17 cellular contexts compared by ENCODE assay signal in genomic region chr4:56217383-56217890, GRCh38.
A peak's percentile ranks its signal among the peaks of the same experiment; 100 is the strongest.
DNase-seq lines count a peak whose midpoint lies in the region; ATAC-seq and TF ChIP-seq lines count a peak whose summit lies in the region.
"Had no signal": no experiment of that assay in that cellular context is flagged by ENCODE, and none has a peak within 500 bp of the region (broad histone marks: within the 10 kb centered on the region; RNA-seq: fewer than 3 reads in every experiment).

No MANE protein-coding gene starts in this region.

- peaks cover 15% of the 10 kb centered on the region for H3K36me3 Mint-ChIP-seq in Caco-2 (ENCODE audit: insufficient read depth, unreplicated experiment)
- H3K36me3 Mint-ChIP-seq in endodermal cell (ENCODE audit: low read depth), result peaks cover 43% of the 10 kb centered on the region
- H3K36me3 Mint-ChIP-seq in activated naive CD8-positive, alpha-beta T cell treated with anti-CD3 and anti-CD28 coated beads for 36 hours, result no peaks in the 10 kb centered on the region
- H3K36me3 Mint-ChIP-seq in naive thymus-derived CD8-positive, alpha-beta T cell, result no peaks in the 10 kb centered on the region

- CTCF ChIA-PET in Caco-2 (lab: Charles Lee), result no interaction called here

- H3K27ac ChIP-seq in endodermal cell (ENCODE audit: low read depth, low read length) (peak overlapping the region; percentile 24), spleen (no peak overlapping the region)
- H3K27ac ChIP-seq: BLaER1 treated with 17β-estradiol and CSF1 and Interleukin-3, amounts not matched to agents 10 nM and 100 nM had no signal

- BruUV-seq in Caco-2 (replicated peaks; lab: Mats Ljungman, UMichigan), result no TSS peak

- H3K4me3 Mint-ChIP-seq in Caco-2 (ENCODE audit: unreplicated experiment) (peak overlapping the region; percentile 55), endodermal cell (no peak overlapping the region)
- no peak overlapping the region for H3K4me3 Mint-ChIP-seq in activated naive CD8-positive, alpha-beta T cell treated with anti-CD3 and anti-CD28 coated beads for 36 hours
- no peak overlapping the region for H3K4me3 Mint-ChIP-seq in naive thymus-derived CD8-positive, alpha-beta T cell

- H3K27me3 Mint-ChIP-seq in Caco-2 (ENCODE audit: insufficient read depth, unreplicated experiment) (no peaks in the 10 kb centered on the region), endodermal cell (ENCODE audit: insufficient read depth) (peaks cover 2% of the 10 kb centered on the region)
- peaks cover 9% of the 10 kb centered on the region for H3K27me3 Mint-ChIP-seq in activated naive CD8-positive, alpha-beta T cell treated with anti-CD3 and anti-CD28 coated beads for 36 hours
- peaks cover 3 to 30% (median 5%) of the 10 kb centered on the region in 5 donors for H3K27me3 Mint-ChIP-seq in naive thymus-derived CD8-positive, alpha-beta T cell

- POLR2A ChIA-PET in Caco-2 (lab: Charles Lee), result no interaction called here
- POLR2A ChIA-PET in naive thymus-derived CD8-positive, alpha-beta T cell (lab: Charles Lee), result no interaction called here

- DNase-seq in Caco-2, result peak; percentile 42 to 46
- DNase-seq in OCI-M1 (lab: John Stamatoyannopoulos, UW), result peak; percentile 67
- no peak for DNase-seq in endodermal cell
- peak; percentile 54 for DNase-seq in mucosa of gallbladder (ENCODE audit: low spot score)
- DNase-seq in spleen, result no peak
- no peak for DNase-seq in activated naive CD8-positive, alpha-beta T cell treated with anti-CD3 and anti-CD28 coated beads for 36 hours
- no peak for DNase-seq in SIG-M5 treated with dmso at 0.1 percent for 504 hours (lab: John Stamatoyannopoulos, UW; ENCODE audit: unreplicated experiment)
- no peak for DNase-seq in naive thymus-derived CD8-positive, alpha-beta T cell
- DNase-seq: KG1, MM.1S, NCI-H1105 treated with DMSO at 0.1 percent for 48 hours, NCI-H187, NCI-H2171, NCI-H446 treated with DMSO at 0.1 percent for 48 hours, NCI-H774, SIG-M5 had no signal

- H3K4me1 Mint-ChIP-seq in Caco-2 (ENCODE audit: low read depth, unreplicated experiment) (peaks cover 39% of the 10 kb centered on the region), endodermal cell (peaks cover 23% of the 10 kb centered on the region)
- no peaks in the 10 kb centered on the region for H3K4me1 Mint-ChIP-seq in activated naive CD8-positive, alpha-beta T cell treated with anti-CD3 and anti-CD28 coated beads for 36 hours
- H3K4me1 Mint-ChIP-seq in naive thymus-derived CD8-positive, alpha-beta T cell, result peaks cover 0 to 1% (median 0%) of the 10 kb centered on the region in 4 donors

- H3K27ac Mint-ChIP-seq in Caco-2 (ENCODE audit: unreplicated experiment) (peak overlapping the region; percentile 74), endodermal cell (peak overlapping the region; percentile 45)
- no peak overlapping the region for H3K27ac Mint-ChIP-seq in activated naive CD8-positive, alpha-beta T cell treated with anti-CD3 and anti-CD28 coated beads for 36 hours
- no peak overlapping the region for H3K27ac Mint-ChIP-seq in naive thymus-derived CD8-positive, alpha-beta T cell

- H3K9me3 Mint-ChIP-seq in Caco-2 (ENCODE audit: unreplicated experiment) (no peaks in the 10 kb centered on the region), endodermal cell (peaks cover 19% of the 10 kb centered on the region)
- no peaks in the 10 kb centered on the region for H3K9me3 Mint-ChIP-seq in activated naive CD8-positive, alpha-beta T cell treated with anti-CD3 and anti-CD28 coated beads for 36 hours
- H3K9me3 Mint-ChIP-seq in naive thymus-derived CD8-positive, alpha-beta T cell, result peaks cover 0 to 4% (median 0%) of the 10 kb centered on the region in 9 donors

- TF ChIP-seq POLR2A in spleen (IDR thresholded peaks at IDR 0.05), result no peak

- ATAC-seq in naive thymus-derived CD8-positive, alpha-beta T cell, result no peak

- 73% methylated on average over 3 of the region's 3 CpGs; no CpG with 5 or more reads in 1 of the 2 experiments for WGBS in endodermal cell (ENCODE audit: insufficient coverage in 1 of 2, insufficient read length in 1 of 2), 2 experiments
- WGBS in spleen, 5 donors, result 61 to 95% (median 76%) methylated on average over 3 of the region's 3 CpGs

- H3K9me3 ChIP-seq in Caco-2 (peaks cover 4% of the 10 kb centered on the region; the same call in 1 of the 2 replicates), endodermal cell (ENCODE audit: control insufficient read depth, low read length) (peaks cover 33% of the 10 kb centered on the region), spleen (no peaks in the 10 kb centered on the region)

- no peak overlapping the region for H3K9ac ChIP-seq in endodermal cell (ENCODE audit: extremely low read depth, low read length, poor library complexity, severe bottlenecking)
- H3K9ac ChIP-seq: BLaER1 treated with 17β-estradiol and CSF1 and Interleukin-3, amounts not matched to agents 10 nM and 100 nM had no signal

- H3K36me3 ChIP-seq in Caco-2 (ENCODE audit: control insufficient read depth, insufficient read depth, low read length) (no peaks in the 10 kb centered on the region), endodermal cell (ENCODE audit: control insufficient read depth, insufficient read depth, low read length) (no peaks in the 10 kb centered on the region), spleen (no peaks in the 10 kb centered on the region)

- peaks cover 39% of the 10 kb centered on the region for H3K4me1 ChIP-seq in Caco-2
- peaks cover 4% of the 10 kb centered on the region for H3K4me1 ChIP-seq in endodermal cell (ENCODE audit: control insufficient read depth, insufficient read depth, low read length)
- H3K4me1 ChIP-seq in spleen, result no peaks in the 10 kb centered on the region

- intact Hi-C loops in Caco-2 (cut with micrococcal nuclease; ENCODE audit: unreplicated experiment) (loop anchor here (1.0 kb wide), 2 partner anchors 18 to 24 kb away; no protein-coding TSS in a partner anchor), spleen (cut with DNase I; ENCODE audit: low total_unique reads) (no loop called here)

- no peaks in the 10 kb centered on the region for H3K27me3 ChIP-seq in Caco-2 (replicated peaks; ENCODE audit: control insufficient read depth, insufficient read depth, low read length)
- H3K27me3 ChIP-seq in endodermal cell (ENCODE audit: control insufficient read depth, insufficient read depth, low read length, poor library complexity, severe bottlenecking), result no peaks in the 10 kb centered on the region
- H3K27me3 ChIP-seq in spleen (replicated peaks in 1 of 7), result no peaks in the 10 kb centered on the region
- H3K27me3 ChIP-seq: BLaER1 treated with 17β-estradiol and CSF1 and Interleukin-3, amounts not matched to agents 10 nM and 100 nM had no signal

- no peak overlapping the region for H3K4me3 ChIP-seq in Caco-2 (ENCODE audit: low read depth, low read length)
- H3K4me3 ChIP-seq in endodermal cell (ENCODE audit: low read length), result peak overlapping the region; percentile 47
- H3K4me3 ChIP-seq in spleen, result no peak overlapping the region
- H3K4me3 ChIP-seq: BLaER1 treated with 17β-estradiol and CSF1 and Interleukin-3, amounts not matched to agents 10 nM and 100 nM had no signal

- TF ChIP-seq CTCF in Caco-2 (IDR thresholded peaks at IDR 0.05; ENCODE audit: insufficient read depth in 1 of 2, low read depth in 1 of 2, low read length in 1 of 2, severe bottlenecking in 1 of 2, unreplicated experiment in 1 of 2) (no peak), endodermal cell (conservative IDR thresholded peaks at IDR 0.05) (no peak), spleen (IDR thresholded peaks at IDR 0.05 in 8 of 11, conservative IDR thresholded peaks at IDR 0.05 in 3 of 11) (no peak)

Comparison
In these comparisons a context has a peak if more than half of its experiments do, and no peak if none do; other contexts are left out.
1. DNase-seq: peak in Caco-2 (2 of 2), OCI-M1 (single experiment) and mucosa of gallbladder (single experiment); none in endodermal cell (single experiment), spleen (single experiment), activated naive CD8-positive, alpha-beta T cell treated with anti-CD3 and anti-CD28 coated beads for 36 hours (single experiment), SIG-M5 treated with dmso at 0.1 percent for 504 hours (single experiment) and naive thymus-derived CD8-positive, alpha-beta T cell (0 of 10).
2. H3K27ac Mint-ChIP-seq: peak in Caco-2 (single experiment) and endodermal cell (single experiment); none in activated naive CD8-positive, alpha-beta T cell treated with anti-CD3 and anti-CD28 coated beads for 36 hours (single experiment) and naive thymus-derived CD8-positive, alpha-beta T cell (0 of 10).